ENCODE assay signal across 26 cellular contexts in genomic region chr6:75234126-75234865, GRCh38. TPM values are rescaled to one million over a fixed set of nuclear protein-coding genes. Genes with fewer than 3 reads are reported as not detected.
DNase-seq lines count a peak whose midpoint lies in the region; ATAC-seq and TF ChIP-seq lines count a peak whose summit lies in the region.
"Had no signal": no experiment of that assay in that cellular context is flagged by ENCODE, and none has a peak within 500 bp of the region (broad histone marks: within the 10 kb centered on the region; RNA-seq: fewer than 3 reads in every experiment).

No MANE protein-coding gene starts in this region.

- ATAC-seq in sciatic nerve, result peak; percentile 48
- no peak for ATAC-seq in GM18867 (IDR thresholded peaks at IDR 0.05; ENCODE audit: unreplicated experiment)
- ATAC-seq: naive thymus-derived CD8-positive, alpha-beta T cell; stimulated activated naive CD8-positive, alpha-beta T cell treated with anti-CD3 and anti-CD28 coated beads, Interleukin-15, amount 100 ng/mL, for 72 hours had no signal

- TF ChIP-seq CTCF in GM13977 (IDR thresholded peaks at IDR 0.05; ENCODE audit: extremely low read depth, insufficient read depth, missing control alignments), result no peak

- H3K9me3 Mint-ChIP-seq in activated T-cell treated with anti-CD3 and anti-CD28 coated beads, Interleukin-2, amount 50 U/mL, for 24 hours, result no peaks in the 10 kb centered on the region
- H3K9me3 Mint-ChIP-seq: memory B cell; naive thymus-derived CD8-positive, alpha-beta T cell; stimulated activated naive CD8-positive, alpha-beta T cell treated with anti-CD3 and anti-CD28 coated beads, Interleukin-15, amount 100 ng/mL, for 72 hours; T-helper 2 cell treated with Interferon-gamma antibody and Interleukin-4, amounts not matched to agents 5 μg/mL and 100 μg/mL, for 36 hours had no signal

- H3K4me1 Mint-ChIP-seq in activated T-cell treated with anti-CD3 and anti-CD28 coated beads, Interleukin-2, amount 50 U/mL, for 24 hours (ENCODE audit: low read depth), result peaks cover 5% of the 10 kb centered on the region
- H3K4me1 Mint-ChIP-seq: B cell; memory B cell; stimulated activated naive CD8-positive, alpha-beta T cell treated with anti-CD3 and anti-CD28 coated beads, Interleukin-15, amount 100 ng/mL, for 72 hours had no signal

- in situ Hi-C loops in GM13977 (cut with MboI; ENCODE audit: low pct_unique_long_range_greater_than_20kb, low sequenced_read_pairs, unreplicated experiment), result no loop called here

- intact Hi-C loops in head of caudate nucleus (cut with DNase I), result no loop called here
- intact Hi-C loops in sciatic nerve (cut with DNase I), result no loop called here

- peaks cover 26% of the 10 kb centered on the region for H3K36me3 Mint-ChIP-seq in activated T-cell treated with anti-CD3 and anti-CD28 coated beads, Interleukin-2, amount 50 U/mL, for 24 hours (ENCODE audit: low read depth)

- peak overlapping the region; percentile 48 for H3K27ac Mint-ChIP-seq in activated T-cell treated with anti-CD3 and anti-CD28 coated beads, Interleukin-2, amount 50 U/mL, for 24 hours
- H3K27ac Mint-ChIP-seq: B cell; memory B cell; stimulated activated naive CD8-positive, alpha-beta T cell treated with anti-CD3 and anti-CD28 coated beads, Interleukin-15, amount 100 ng/mL, for 72 hours; T-helper 2 cell treated with Interferon-gamma antibody and Interleukin-4, amounts not matched to agents 5 μg/mL and 100 μg/mL, for 36 hours had no signal

- no peaks in the 10 kb centered on the region for H3K27me3 Mint-ChIP-seq in activated T-cell treated with anti-CD3 and anti-CD28 coated beads, Interleukin-2, amount 50 U/mL, for 24 hours
- H3K27me3 Mint-ChIP-seq: B cell; memory B cell; naive thymus-derived CD8-positive, alpha-beta T cell; stimulated activated naive CD8-positive, alpha-beta T cell treated with anti-CD3 and anti-CD28 coated beads, Interleukin-15, amount 100 ng/mL, for 72 hours had no signal

- H3K4me3 Mint-ChIP-seq in activated T-cell treated with anti-CD3 and anti-CD28 coated beads, Interleukin-2, amount 50 U/mL, for 24 hours, result no peak overlapping the region
- H3K4me3 Mint-ChIP-seq: B cell; memory B cell; naive thymus-derived CD8-positive, alpha-beta T cell; stimulated activated naive CD8-positive, alpha-beta T cell treated with anti-CD3 and anti-CD28 coated beads, Interleukin-15, amount 100 ng/mL, for 72 hours; T-helper 2 cell treated with Interferon-gamma antibody and Interleukin-4, amounts not matched to agents 5 μg/mL and 100 μg/mL, for 36 hours had no signal

- DNase-seq in activated T-cell treated with anti-CD3 and anti-CD28 coated beads, Interleukin-2, amount 50 U/mL, for 24 hours, result no peak
- no peak for DNase-seq in activated T-cell treated with anti-CD3 and anti-CD28 coated beads, Interleukin-2, amount 50 U/mL, for 1 hour
- DNase-seq in astrocyte of the hippocampus (ENCODE audit: low read depth, low spot score) (peak; percentile 44), head of caudate nucleus (peak in 30 of 42 donors; percentile 12 to 68 (median 36)), sciatic nerve (ENCODE audit: low spot score) (no peak), GM13977 (ENCODE audit: low spot score) (no peak)
- no peak for DNase-seq in stimulated activated CD4-positive, alpha-beta T cell treated with anti-CD3 and anti-CD28 coated beads, Interleukin-1b, Interleukin-23, amount 100 ng/mL, for 48 hours
- DNase-seq: activated CD4-positive, alpha-beta T cell treated with anti-CD3 and anti-CD28 coated beads, Interleukin-2, amount 50 U/mL, for 4 hours; activated CD8-positive, alpha-beta memory T cell treated with anti-CD3 and anti-CD28 coated beads, Interleukin-2, amount 50 U/mL, for 4 hours; COR-L47; foreskin melanocyte; IMR-90; kidney; naive thymus-derived CD8-positive, alpha-beta T cell; NCI-H1436; NCI-H524; RPMI8226; SK-N-SH; stimulated activated CD4-positive, alpha-beta T cell treated with anti-CD3 and anti-CD28 coated beads, Interleukin-12 subunit alpha, Interleukin-12 subunit beta, amount 100 ng/mL, for 4 hours; stimulated activated naive CD8-positive, alpha-beta T cell treated with anti-CD3 and anti-CD28 coated beads, Interleukin-15, amount 100 ng/mL, for 72 hours; trophoblast cell; WERI-Rb-1 had no signal

RNA-seq across cellular contexts. Expression of gene COX7A2, which starts 9.3 kb away (rescaled TPM):
- total RNA-seq in sciatic nerve, result 223 TPM

RNA-seq across cellular contexts. Expression of gene COL12A1, which starts 28.4 kb away (rescaled TPM):
- total RNA-seq in sciatic nerve, result 275 TPM
- total RNA-seq: B cell; naive thymus-derived CD8-positive, alpha-beta T cell had no signal

RNA-seq across cellular contexts. Expression of gene TMEM30A, which starts 50.3 kb away (rescaled TPM):
- 104 TPM for total RNA-seq in sciatic nerve

Comparison
In these comparisons a context has a peak if more than half of its experiments do, and no peak if none do; other contexts are left out.
1. DNase-seq: peak in astrocyte of the hippocampus (single experiment) and head of caudate nucleus (30 of 42); none in activated T-cell treated with anti-CD3 and anti-CD28 coated beads, Interleukin-2, amount 50 U/mL, for 24 hours (single experiment), activated T-cell treated with anti-CD3 and anti-CD28 coated beads, Interleukin-2, amount 50 U/mL, for 1 hour (single experiment), sciatic nerve (single experiment), stimulated activated CD4-positive, alpha-beta T cell treated with anti-CD3 and anti-CD28 coated beads, Interleukin-1b, Interleukin-23, amount 100 ng/mL, for 48 hours (single experiment) and GM13977 (single experiment).